Comparison of ENCODE assay signal across 8 cellular contexts in the genomic region with DNA sequence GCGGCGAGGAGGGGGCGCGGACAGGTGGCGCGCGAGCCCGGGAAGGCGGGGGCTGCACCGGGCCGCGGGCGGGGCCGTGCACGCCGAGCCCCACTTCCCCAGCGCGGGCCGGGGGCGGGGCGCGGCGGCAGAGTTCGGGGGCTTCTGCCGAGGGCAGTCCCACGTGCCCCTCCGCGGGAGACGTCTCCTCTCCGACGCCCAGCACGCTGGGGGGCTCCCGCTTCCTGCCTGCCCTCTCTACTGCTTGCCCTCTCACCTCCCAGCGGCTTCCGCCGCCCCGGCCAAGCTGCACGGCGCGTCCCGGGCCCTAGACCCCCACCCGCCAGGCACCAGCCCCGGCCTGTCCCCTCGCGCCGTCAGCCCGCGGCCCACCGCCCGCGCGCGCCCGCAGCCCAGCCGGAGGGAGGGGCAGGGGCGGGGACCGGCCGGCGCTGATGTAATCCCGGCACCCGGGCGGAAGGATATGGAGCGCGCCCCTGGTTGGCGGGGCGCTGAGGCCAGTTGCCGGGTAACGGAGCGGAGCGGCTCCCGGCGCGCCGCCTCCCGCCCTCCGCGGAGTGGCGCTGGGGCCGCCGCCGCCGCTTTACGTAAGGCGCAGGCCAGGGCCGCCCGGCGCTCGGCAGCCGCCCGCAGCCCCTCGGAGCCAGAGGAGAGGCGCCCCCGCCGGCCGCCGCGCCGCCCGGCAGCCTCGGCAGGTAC. TPM values are rescaled to one million over a fixed set of nuclear protein-coding genes. Genes with fewer than 3 reads are reported as not detected.
A peak's percentile ranks its signal among the peaks of the same experiment; 100 is the strongest.
DNase-seq lines count a peak whose midpoint lies in the region; ATAC-seq and TF ChIP-seq lines count a peak whose summit lies in the region.

KIAA0232 (plus strand) TSS at position 581 of the 699 bp plus-strand sequence. CDS start 41,727 bp downstream, outside the sequence.

- peak within 1 kb of the TSS; percentile 88 for H3K4me3 Mint-ChIP-seq in activated naive CD8-positive, alpha-beta T cell

- TF ChIP-seq EP300 in ovary (IDR thresholded peaks at IDR 0.05): no peak

- H3K4me1 Mint-ChIP-seq in activated naive CD8-positive, alpha-beta T cell (ENCODE audit: low read depth): peaks cover 73% of the 10 kb centered on the region

- H3K27ac Mint-ChIP-seq in activated naive CD8-positive, alpha-beta T cell: peak within 1 kb of the TSS; percentile 64

- no peaks in the 10 kb centered on the region for H3K27me3 ChIP-seq in ovary
- H3K27me3 ChIP-seq in thymus (ENCODE audit: control insufficient read depth, insufficient read depth): no peaks in the 10 kb centered on the region

- H3K4me1 ChIP-seq in ovary (ENCODE audit: insufficient read depth) (no peaks in the 10 kb centered on the region), thymus (ENCODE audit: control insufficient read depth, insufficient read depth, low read length) (peaks cover 8% of the 10 kb centered on the region)

- H3K36me3 Mint-ChIP-seq in activated naive CD8-positive, alpha-beta T cell: peaks cover 1% of the 10 kb centered on the region

- 0 to 1% (median 0%) methylated on average over 52 to 99 of the region's 100 CpGs for WGBS in ovary, 3 donors
- WGBS in thymus: under 1% methylated on average over 100 of the region's 100 CpGs

- peak; percentile 74 for ATAC-seq in HG02610 (IDR thresholded peaks at IDR 0.05; ENCODE audit: unreplicated experiment)

- no peaks in the 10 kb centered on the region for H3K9me3 Mint-ChIP-seq in activated naive CD8-positive, alpha-beta T cell (ENCODE audit: low read depth)

- DNase-seq in GM10266 (ENCODE audit: extremely low spot score) (peak; percentile 99), NCI-H1105 (lab: John Stamatoyannopoulos, UW) (peak; percentile 72), SKM-1 treated with dmso at 0.1 percent for 144 hours (lab: John Stamatoyannopoulos, UW; ENCODE audit: unreplicated experiment) (peak; percentile 96), head of caudate nucleus (peak; percentile 68 to 97 (median 95)), ovary (peak; percentile 93 to 95 (median 95))

- H3K36me3 ChIP-seq in ovary: no peaks in the 10 kb centered on the region
- H3K36me3 ChIP-seq in thymus (ENCODE audit: control insufficient read depth, insufficient read depth): no peaks in the 10 kb centered on the region

- H3K27ac ChIP-seq in ovary (peak within 1 kb of the TSS; percentile 99), thymus (ENCODE audit: low read depth) (peak within 1 kb of the TSS; percentile 96)

- TF ChIP-seq POLR2A in ovary (IDR thresholded peaks at IDR 0.05): peak; percentile 88

- intact Hi-C loops in head of caudate nucleus (cut with DNase I) (loop anchor here (2.0 to 10.0 kb wide), 5 partner anchors 65 to 263 kb away; partner anchors contain the start of genes BLOC1S4, TADA2B and TBC1D14), ovary (cut with DNase I) (loop anchor here in 3 of 4 donors (5.0 to 10.0 kb wide), 4 partner anchors 60 to 507 kb away; no protein-coding TSS in a partner anchor)

- TF ChIP-seq CTCF in GM10266 (IDR thresholded peaks at IDR 0.05; ENCODE audit: control insufficient read depth, insufficient read depth, low read depth, missing control alignments) (peak; percentile 24), ovary (IDR thresholded peaks at IDR 0.05) (no peak)

- H3K9me3 ChIP-seq in ovary (no peaks in the 10 kb centered on the region), thymus (ENCODE audit: control insufficient read depth) (no peaks in the 10 kb centered on the region)

- H3K4me3 ChIP-seq in ovary: peak within 1 kb of the TSS; percentile 99
- H3K4me3 ChIP-seq in thymus (ENCODE audit: low read length): peak within 1 kb of the TSS; percentile 64

- H3K27me3 Mint-ChIP-seq in activated naive CD8-positive, alpha-beta T cell: no peaks in the 10 kb centered on the region

RNA-seq across cellular contexts. Expression of gene KIAA0232, which starts in this region (rescaled TPM):
- 10 to 100 TPM; 30.4 to 41.4 (median 39.1) TPM for total RNA-seq in ovary
- polyA plus RNA-seq in ovary (10 to 100 TPM in 1 of 2 donors, 1 to 10 TPM in 1; 8.7 to 16.0 TPM), thymus (10.5 TPM)

Comparison
In these comparisons a context has a peak if more than half of its experiments do, and no peak if none do; other contexts are left out.
1. Peak in every context shown above with its lines: DNase-seq, ATAC-seq, H3K4me3 ChIP-seq and H3K27ac ChIP-seq.